Comparison of ENCODE assay signal across 8 cellular contexts in genomic region chr22:20116951-20117645, GRCh38. TPM values are rescaled to one million over a fixed set of nuclear protein-coding genes. Genes with fewer than 3 reads are reported as not detected.
A peak's percentile ranks its signal among the peaks of the same experiment; 100 is the strongest.
DNase-seq lines count a peak whose midpoint lies in the region; ATAC-seq and TF ChIP-seq lines count a peak whose summit lies in the region.

Gene TRMT2A, minus strand, starts transcription at chr22:20117226. Its CDS starts 320 bp downstream, at chr22:20116906.

- peak in 1 of 2 donors; percentile 14 for TF ChIP-seq CTCF in left lung (IDR thresholded peaks at IDR 0.05)

- peak within 1 kb of the TSS; percentile 98 for H3K27ac ChIP-seq in BLaER1
- H3K27ac ChIP-seq in left lung, result peak within 1 kb of the TSS; percentile 61 to 86

- POLR2A ChIA-PET in activated CD4-positive, alpha-beta T cell treated with anti-CD3 and anti-CD28 coated beads, Interleukin-2, amount 10 ng/mL, durations not matched to agents 7 days and 5 days (lab: Charles Lee), result interaction anchor here (0.6 kb wide), 1 partner anchor 262 kb away, joined by 3 read pairs; no protein-coding TSS in a partner anchor

- H3K9me3 ChIP-seq in BLaER1 (no peaks in the 10 kb centered on the region), left lung (no peaks in the 10 kb centered on the region)

- peak within 1 kb of the TSS; percentile 97 for H3K27ac Mint-ChIP-seq in activated CD4-positive, alpha-beta T cell treated with anti-CD3 and anti-CD28 coated beads, Interleukin-2, amount 10 ng/mL, durations not matched to agents 7 days and 5 days

- peak; percentile 86 for DNase-seq in NCI-H526 treated with DMSO at 0.1 percent for 48 hours (lab: John Stamatoyannopoulos, UW)
- peak; percentile 96 for DNase-seq in activated CD4-positive, alpha-beta T cell treated with anti-CD3 and anti-CD28 coated beads, Interleukin-2, amount 10 ng/mL, durations not matched to agents 7 days and 5 days
- DNase-seq in dedifferentiated amniotic fluid mesenchymal stem cell (ENCODE audit: extremely low spot score), result peak; percentile 95
- DNase-seq in left lung, result peak; percentile 97 to 99
- DNase-seq in stimulated activated CD4-positive, alpha-beta T cell treated with anti-CD3 and anti-CD28 coated beads, Interleukin-2, amount 100 ng/mL, for 48 hours, result peak; percentile 97

- no peaks in the 10 kb centered on the region for H3K9me3 Mint-ChIP-seq in activated CD4-positive, alpha-beta T cell treated with anti-CD3 and anti-CD28 coated beads, Interleukin-2, amount 10 ng/mL, durations not matched to agents 7 days and 5 days

- no peaks in the 10 kb centered on the region for H3K27me3 Mint-ChIP-seq in activated CD4-positive, alpha-beta T cell treated with anti-CD3 and anti-CD28 coated beads, Interleukin-2, amount 10 ng/mL, durations not matched to agents 7 days and 5 days

- ATAC-seq in GM19324 (IDR thresholded peaks at IDR 0.05; ENCODE audit: low FRiP score, unreplicated experiment) (peak; percentile 88), HG03469 (IDR thresholded peaks at IDR 0.05; ENCODE audit: unreplicated experiment) (peak; percentile 43), left lung (peak; percentile 92)

- H3K4me1 ChIP-seq in BLaER1 (peaks cover 54% of the 10 kb centered on the region), left lung (peaks cover 13 to 45% of the 10 kb centered on the region in 2 donors)

- peak within 1 kb of the TSS; percentile 99 for H3K9ac ChIP-seq in BLaER1

- peak within 1 kb of the TSS; percentile 97 for H3K4me2 ChIP-seq in BLaER1

- H3K27me3 ChIP-seq in BLaER1 (no peaks in the 10 kb centered on the region), left lung (no peaks in the 10 kb centered on the region)

- intact Hi-C loops in left lung (cut with DNase I), result no loop called here

- peaks cover 40% of the 10 kb centered on the region for H3K4me1 Mint-ChIP-seq in activated CD4-positive, alpha-beta T cell treated with anti-CD3 and anti-CD28 coated beads, Interleukin-2, amount 10 ng/mL, durations not matched to agents 7 days and 5 days

- peaks cover 45% of the 10 kb centered on the region for H3K36me3 Mint-ChIP-seq in activated CD4-positive, alpha-beta T cell treated with anti-CD3 and anti-CD28 coated beads, Interleukin-2, amount 10 ng/mL, durations not matched to agents 7 days and 5 days (ENCODE audit: low read depth)

- H3K4me3 Mint-ChIP-seq in activated CD4-positive, alpha-beta T cell treated with anti-CD3 and anti-CD28 coated beads, Interleukin-2, amount 10 ng/mL, durations not matched to agents 7 days and 5 days, result peak within 1 kb of the TSS; percentile 91

- peaks cover 78% of the 10 kb centered on the region for H3K36me3 ChIP-seq in BLaER1
- H3K36me3 ChIP-seq in left lung, result peaks cover 0 to 71% of the 10 kb centered on the region in 2 donors

- peak within 1 kb of the TSS; percentile 98 for H3K4me3 ChIP-seq in BLaER1
- H3K4me3 ChIP-seq in left lung, result peak within 1 kb of the TSS; percentile 82 to 88

- peaks cover 74% of the 10 kb centered on the region for H4K20me1 ChIP-seq in BLaER1

- CTCF ChIA-PET in activated CD4-positive, alpha-beta T cell treated with anti-CD3 and anti-CD28 coated beads, Interleukin-2, amount 10 ng/mL, durations not matched to agents 7 days and 5 days (lab: Charles Lee), result interaction anchor here (0.9 to 2.9 kb wide), 3 partner anchors 8 to 40 kb away, joined by 3 to 9 read pairs (median 3); no protein-coding TSS in a partner anchor

RNA-seq across cellular contexts. Expression of gene TRMT2A, which starts in this region (rescaled TPM):
- 10 to 100 TPM; 85.5 to 91.4 TPM for total RNA-seq in activated CD4-positive, alpha-beta T cell treated with anti-CD3 and anti-CD28 coated beads, Interleukin-2, amount 10 ng/mL, durations not matched to agents 7 days and 5 days
- 10 to 100 TPM; 40.9 to 60.4 TPM for total RNA-seq in left lung

Comparison
In these comparisons a context has a peak if more than half of its experiments do, and no peak if none do; other contexts are left out.
1. Peak in every context shown above with its lines: DNase-seq, ATAC-seq, H3K4me3 ChIP-seq and H3K27ac ChIP-seq.